15 cellular contexts compared by ENCODE assay signal in genomic region chr11:115942043-115942442, GRCh38.
"Had no signal": no experiment of that assay in that cellular context is flagged by ENCODE, and none has a peak within 500 bp of the region (broad histone marks: within the 10 kb centered on the region; RNA-seq: fewer than 3 reads in every experiment).

No MANE protein-coding gene starts in this region.

- ATAC-seq: activated CD8-positive, alpha-beta T cell treated with anti-CD3 and anti-CD28 coated beads, Interleukin-2, amount 10 ng/mL, durations not matched to agents 7 days and 5 days; gastrocnemius medialis had no signal

- DNase-seq: activated CD4-positive, alpha-beta T cell treated with anti-CD3 and anti-CD28 coated beads, Interleukin-2, amount 10 ng/mL, durations not matched to agents 24 days and 14 days; activated CD8-positive, alpha-beta T cell treated with anti-CD3 and anti-CD28 coated beads, Interleukin-2, amount 10 ng/mL, durations not matched to agents 7 days and 5 days; activated effector memory CD4-positive, alpha-beta T cell treated with anti-CD3 and anti-CD28 coated beads, Interleukin-2, amount 50 U/mL, for 16 hours; activated T-cell treated with anti-CD3 and anti-CD28 coated beads, Interleukin-2, amount 50 U/mL, for 48 hours; endodermal cell; erythroblast; stimulated activated CD4-positive, alpha-beta T cell treated with anti-CD3 and anti-CD28 coated beads, Interleukin-12 subunit alpha, Interleukin-12 subunit beta, amount 100 ng/mL, for 4 hours; stimulated activated CD4-positive, alpha-beta T cell treated with anti-CD3 and anti-CD28 coated beads, Interleukin-1b, Interleukin-23, amount 100 ng/mL, for 48 hours; stimulated activated naive CD4-positive, alpha-beta T cell had no signal

- H3K27me3 ChIP-seq: ovary, sigmoid colon had no signal

- H3K9me3 Mint-ChIP-seq: activated CD4-positive, alpha-beta T cell treated with anti-CD3 and anti-CD28 coated beads, Interleukin-2, amount 10 ng/mL, durations not matched to agents 24 days and 14 days; endodermal cell had no signal

- H3K9me3 ChIP-seq: gastrocnemius medialis, ovary, sigmoid colon had no signal

- H3K36me3 Mint-ChIP-seq: activated naive CD4-positive, alpha-beta T cell treated with anti-CD3 and anti-CD28 coated beads, Interleukin-2, amount 50 U/mL, for 24 hours; natural killer cell had no signal

- H3K4me3 ChIP-seq: cardiac muscle cell, gastrocnemius medialis, ovary, sigmoid colon had no signal

- H3K36me3 ChIP-seq: cardiac muscle cell, gastrocnemius medialis, ovary, sigmoid colon had no signal

- H3K27ac ChIP-seq: cardiac muscle cell, gastrocnemius medialis, ovary, sigmoid colon had no signal

- H3K4me3 Mint-ChIP-seq: activated CD4-positive, alpha-beta T cell treated with anti-CD3 and anti-CD28 coated beads, Interleukin-2, amount 10 ng/mL, durations not matched to agents 24 days and 14 days; activated CD8-positive, alpha-beta T cell treated with anti-CD3 and anti-CD28 coated beads, Interleukin-2, amount 10 ng/mL, durations not matched to agents 7 days and 5 days; activated naive CD4-positive, alpha-beta T cell treated with anti-CD3 and anti-CD28 coated beads, Interleukin-2, amount 50 U/mL, for 24 hours; endodermal cell; natural killer cell had no signal

- H3K4me1 Mint-ChIP-seq: activated CD4-positive, alpha-beta T cell treated with anti-CD3 and anti-CD28 coated beads, Interleukin-2, amount 10 ng/mL, durations not matched to agents 24 days and 14 days; activated naive CD4-positive, alpha-beta T cell treated with anti-CD3 and anti-CD28 coated beads, Interleukin-2, amount 50 U/mL, for 24 hours; endodermal cell had no signal

- H3K4me1 ChIP-seq: gastrocnemius medialis, sigmoid colon had no signal

- H3K27me3 Mint-ChIP-seq: activated CD4-positive, alpha-beta T cell treated with anti-CD3 and anti-CD28 coated beads, Interleukin-2, amount 10 ng/mL, durations not matched to agents 24 days and 14 days; activated naive CD4-positive, alpha-beta T cell treated with anti-CD3 and anti-CD28 coated beads, Interleukin-2, amount 50 U/mL, for 24 hours had no signal

- H3K27ac Mint-ChIP-seq: activated CD4-positive, alpha-beta T cell treated with anti-CD3 and anti-CD28 coated beads, Interleukin-2, amount 10 ng/mL, durations not matched to agents 24 days and 14 days; activated CD8-positive, alpha-beta T cell treated with anti-CD3 and anti-CD28 coated beads, Interleukin-2, amount 10 ng/mL, durations not matched to agents 7 days and 5 days; activated naive CD4-positive, alpha-beta T cell treated with anti-CD3 and anti-CD28 coated beads, Interleukin-2, amount 50 U/mL, for 24 hours; endodermal cell; natural killer cell had no signal
